Comparison of ENCODE assay signal across 14 cellular contexts in the genomic region with DNA sequence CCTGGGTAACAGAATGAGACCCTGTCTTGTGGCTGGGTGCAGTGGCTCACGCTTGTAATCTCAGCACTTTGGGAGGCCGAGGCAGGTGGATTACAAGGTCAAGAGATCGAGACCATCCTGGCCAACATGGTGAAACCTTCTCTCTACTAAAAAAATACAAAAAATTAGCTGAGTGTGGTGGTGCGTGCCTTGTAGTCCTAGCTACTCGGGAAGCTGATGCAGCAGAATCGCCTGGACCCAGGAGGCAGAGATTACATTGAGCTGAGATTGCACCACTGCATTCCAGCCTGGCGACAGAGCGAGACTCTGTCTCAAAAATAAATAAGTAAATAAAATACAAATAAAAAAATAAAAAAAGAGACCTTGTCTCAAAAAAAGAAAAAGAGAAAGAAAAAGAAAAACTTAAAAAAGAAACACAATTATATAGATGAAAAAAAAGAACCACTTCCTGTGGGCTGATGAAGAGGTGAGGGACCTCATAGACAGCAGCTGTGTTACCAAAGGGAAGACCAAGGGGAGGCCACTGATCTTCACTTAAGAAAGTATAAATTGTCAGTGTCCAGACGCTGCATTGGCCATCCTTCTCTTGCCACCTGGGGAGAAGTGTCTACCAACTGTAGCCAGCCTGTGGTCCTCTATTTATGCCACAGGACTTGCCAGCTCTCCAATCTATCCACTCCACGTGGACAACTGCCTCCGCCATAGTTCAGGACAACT. TPM values are rescaled to one million over a fixed set of nuclear protein-coding genes. Genes with fewer than 3 reads are reported as not detected.
A peak's percentile ranks its signal among the peaks of the same experiment; 100 is the strongest.
DNase-seq lines count a peak whose midpoint lies in the region; ATAC-seq lines count a peak whose summit lies in the region.
"Had no signal": no experiment of that assay in that cellular context is flagged by ENCODE, and none has a peak within 500 bp of the region (broad histone marks: within the 10 kb centered on the region; RNA-seq: fewer than 3 reads in every experiment).

No MANE protein-coding gene starts in this region.

- no peak overlapping the region for H2BK15ac ChIP-seq in mesenchymal stem cell (ENCODE audit: low read depth, poor library complexity, severe bottlenecking)

- H3K9ac ChIP-seq in mesenchymal stem cell (ENCODE audit: low read length): no peak overlapping the region

- H2BK5ac ChIP-seq in mesenchymal stem cell (ENCODE audit: low read depth, low read length, poor library complexity, severe bottlenecking): no peak overlapping the region

- no peaks in the 10 kb centered on the region for H3K4me1 ChIP-seq in mesenchymal stem cell (ENCODE audit: control insufficient read depth, insufficient read depth, low read depth, low read length)
- H3K4me1 ChIP-seq: Caco-2 had no signal

- no peaks in the 10 kb centered on the region for H3K36me3 Mint-ChIP-seq in activated CD4-positive, alpha-beta T cell treated with anti-CD3 and anti-CD28 coated beads, Interleukin-2, amount 10 ng/mL, durations not matched to agents 24 days and 14 days (ENCODE audit: low read depth)
- H3K36me3 Mint-ChIP-seq in activated naive CD4-positive, alpha-beta T cell treated with anti-CD3 and anti-CD28 coated beads, Interleukin-2, amount 50 U/mL, for 24 hours: peaks cover 2% of the 10 kb centered on the region
- H3K36me3 Mint-ChIP-seq in activated naive CD4-positive, alpha-beta T cell treated with anti-CD3 and anti-CD28 coated beads, Interleukin-2, amount 50 U/mL, for 72 hours: no peaks in the 10 kb centered on the region
- H3K36me3 Mint-ChIP-seq: CD14-positive monocyte; CD8-positive, alpha-beta memory T cell had no signal

- DNase-seq in activated CD4-positive, alpha-beta T cell treated with anti-CD3 and anti-CD28 coated beads, Interleukin-2, amount 10 ng/mL, durations not matched to agents 24 days and 14 days: peak; percentile 63
- no peak for DNase-seq in activated CD4-positive, alpha-beta T cell treated with anti-CD3 and anti-CD28 coated beads, Interleukin-2, amount 50 U/mL, for 4 hours
- DNase-seq in activated naive CD4-positive, alpha-beta T cell treated with anti-CD3 and anti-CD28 coated beads, Interleukin-2, amount 50 U/mL, for 72 hours (ENCODE audit: low spot score in 2 of 2): no peak
- DNase-seq in amniotic epithelial cell (ENCODE audit: low read depth) (peak; percentile 8), mesenchymal stem cell (no peak), iPS-NIHi7 (ENCODE audit: extremely low spot score) (no peak)
- DNase-seq: Caco-2; CD8-positive, alpha-beta memory T cell; GF-D8 had no signal

- no peak overlapping the region for H3K27ac ChIP-seq in mesenchymal stem cell (ENCODE audit: low read length, poor library complexity, severe bottlenecking)
- H3K27ac ChIP-seq: 22Rv1 had no signal

- H3K14ac ChIP-seq in mesenchymal stem cell (ENCODE audit: low read length in 2 of 2): no peak overlapping the region

- no peak overlapping the region for H3K4ac ChIP-seq in mesenchymal stem cell (ENCODE audit: low read depth in 1 of 2, low read length in 2 of 2)

- H4K91ac ChIP-seq in mesenchymal stem cell (ENCODE audit: low read length): no peak overlapping the region

- no peak overlapping the region for H2BK120ac ChIP-seq in mesenchymal stem cell (ENCODE audit: low read depth, low read length)

- no peak overlapping the region for H3K4me2 ChIP-seq in mesenchymal stem cell (ENCODE audit: low read length, poor library complexity, severe bottlenecking)

- peak overlapping the region; percentile 1 for H2AFZ ChIP-seq in mesenchymal stem cell (ENCODE audit: low read depth, low read length)

- intact Hi-C loops in activated CD4-positive, alpha-beta T cell treated with anti-CD3 and anti-CD28 coated beads, Interleukin-2, amount 10 ng/mL, durations not matched to agents 24 days and 14 days (cut with micrococcal nuclease): no loop called here

- H4K8ac ChIP-seq in mesenchymal stem cell (ENCODE audit: low read length): no peak overlapping the region

- 82% methylated on average over 7 of the region's 11 CpGs for WGBS in mesenchymal stem cell

- H2BK12ac ChIP-seq in mesenchymal stem cell (ENCODE audit: low read length in 2 of 2): no peak overlapping the region

- no peak overlapping the region for H3K4me3 ChIP-seq in mesenchymal stem cell (ENCODE audit: insufficient read depth in 1 of 2, low read depth in 1 of 2, low read length in 2 of 2)
- H3K4me3 ChIP-seq: HAP-1 had no signal

- no peaks in the 10 kb centered on the region for H3K79me1 ChIP-seq in mesenchymal stem cell (replicated peaks; ENCODE audit: low read length, poor library complexity, severe bottlenecking)

- no peaks in the 10 kb centered on the region for H3K9me3 ChIP-seq in mesenchymal stem cell (ENCODE audit: control insufficient read depth, low read length)
- H3K9me3 ChIP-seq: Caco-2, HAP-1 had no signal

- no peak for ATAC-seq in activated naive CD4-positive, alpha-beta T cell treated with anti-CD3 and anti-CD28 coated beads, Interleukin-2, amount 50 U/mL, for 72 hours
- ATAC-seq in GM19395 (IDR thresholded peaks at IDR 0.05; ENCODE audit: unreplicated experiment): no peak

- H3K27ac Mint-ChIP-seq in activated CD4-positive, alpha-beta T cell treated with anti-CD3 and anti-CD28 coated beads, Interleukin-2, amount 10 ng/mL, durations not matched to agents 24 days and 14 days: no peak overlapping the region
- peak overlapping the region; percentile 30 for H3K27ac Mint-ChIP-seq in activated naive CD4-positive, alpha-beta T cell treated with anti-CD3 and anti-CD28 coated beads, Interleukin-2, amount 50 U/mL, for 24 hours
- no peak overlapping the region for H3K27ac Mint-ChIP-seq in activated naive CD4-positive, alpha-beta T cell treated with anti-CD3 and anti-CD28 coated beads, Interleukin-2, amount 50 U/mL, for 72 hours
- H3K27ac Mint-ChIP-seq: CD14-positive monocyte had no signal

- no peak overlapping the region for H3K23ac ChIP-seq in mesenchymal stem cell (ENCODE audit: low read length in 2 of 2)

- H3K4me1 Mint-ChIP-seq in activated CD4-positive, alpha-beta T cell treated with anti-CD3 and anti-CD28 coated beads, Interleukin-2, amount 10 ng/mL, durations not matched to agents 24 days and 14 days: peaks cover 24% of the 10 kb centered on the region
- peaks cover 13% of the 10 kb centered on the region for H3K4me1 Mint-ChIP-seq in activated naive CD4-positive, alpha-beta T cell treated with anti-CD3 and anti-CD28 coated beads, Interleukin-2, amount 50 U/mL, for 24 hours

- H3K27me3 ChIP-seq in mesenchymal stem cell (ENCODE audit: control insufficient read depth in 1 of 2, insufficient read depth in 1 of 2, low read length in 2 of 2): peaks cover 0 to 5% of the 10 kb centered on the region in 2 experiments

- H3K9me3 Mint-ChIP-seq in activated CD4-positive, alpha-beta T cell treated with anti-CD3 and anti-CD28 coated beads, Interleukin-2, amount 10 ng/mL, durations not matched to agents 24 days and 14 days: no peaks in the 10 kb centered on the region
- no peaks in the 10 kb centered on the region for H3K9me3 Mint-ChIP-seq in activated naive CD4-positive, alpha-beta T cell treated with anti-CD3 and anti-CD28 coated beads, Interleukin-2, amount 50 U/mL, for 24 hours
- H3K9me3 Mint-ChIP-seq in activated naive CD4-positive, alpha-beta T cell treated with anti-CD3 and anti-CD28 coated beads, Interleukin-2, amount 50 U/mL, for 72 hours: no peaks in the 10 kb centered on the region
- H3K9me3 Mint-ChIP-seq: CD14-positive monocyte; CD8-positive, alpha-beta memory T cell had no signal

- H3K36me3 ChIP-seq in mesenchymal stem cell (ENCODE audit: control insufficient read depth in 1 of 2, insufficient read depth in 2 of 2, low read depth in 1 of 2, low read length in 2 of 2): no peaks in the 10 kb centered on the region
- H3K36me3 ChIP-seq: HAP-1 had no signal

- H2AK5ac ChIP-seq in mesenchymal stem cell (ENCODE audit: low read length, severe bottlenecking): no peak overlapping the region

- peaks cover 3% of the 10 kb centered on the region for H3K27me3 Mint-ChIP-seq in activated CD4-positive, alpha-beta T cell treated with anti-CD3 and anti-CD28 coated beads, Interleukin-2, amount 10 ng/mL, durations not matched to agents 24 days and 14 days
- no peaks in the 10 kb centered on the region for H3K27me3 Mint-ChIP-seq in activated naive CD4-positive, alpha-beta T cell treated with anti-CD3 and anti-CD28 coated beads, Interleukin-2, amount 50 U/mL, for 24 hours

- H3K18ac ChIP-seq in mesenchymal stem cell (ENCODE audit: low read depth in 1 of 2, low read length in 2 of 2): no peak overlapping the region

- H3K4me3 Mint-ChIP-seq in activated CD4-positive, alpha-beta T cell treated with anti-CD3 and anti-CD28 coated beads, Interleukin-2, amount 10 ng/mL, durations not matched to agents 24 days and 14 days: no peak overlapping the region
- H3K4me3 Mint-ChIP-seq in activated naive CD4-positive, alpha-beta T cell treated with anti-CD3 and anti-CD28 coated beads, Interleukin-2, amount 50 U/mL, for 24 hours: no peak overlapping the region
- H3K4me3 Mint-ChIP-seq: CD14-positive monocyte; CD8-positive, alpha-beta memory T cell had no signal

RNA-seq across cellular contexts. Expression of a gene that starts 24.4 kb away (rescaled TPM):
- 146 and 148 TPM in 2 replicates for total RNA-seq in activated CD4-positive, alpha-beta T cell treated with anti-CD3 and anti-CD28 coated beads, Interleukin-2, amount 10 ng/mL, durations not matched to agents 24 days and 14 days
- total RNA-seq in activated naive CD4-positive, alpha-beta T cell treated with anti-CD3 and anti-CD28 coated beads, Interleukin-2, amount 50 U/mL, for 72 hours: 100 to 1,000 TPM; 181 to 216 TPM
- polyA plus RNA-seq in mesenchymal stem cell (2013, experiment 1 of 2): 9.0 TPM
- 8.4 TPM for polyA plus RNA-seq in mesenchymal stem cell (2013, experiment 2 of 2)

RNA-seq across cellular contexts. Expression of a gene that starts 33.1 kb away (rescaled TPM):
- not detected in 2 replicates for total RNA-seq in activated CD4-positive, alpha-beta T cell treated with anti-CD3 and anti-CD28 coated beads, Interleukin-2, amount 10 ng/mL, durations not matched to agents 24 days and 14 days
- not detected for total RNA-seq in activated naive CD4-positive, alpha-beta T cell treated with anti-CD3 and anti-CD28 coated beads, Interleukin-2, amount 50 U/mL, for 72 hours
- 1.5 TPM for polyA plus RNA-seq in mesenchymal stem cell (2013, experiment 1 of 2)
- polyA plus RNA-seq in mesenchymal stem cell (2013, experiment 2 of 2): 1.3 TPM
- total RNA-seq: CD8-positive, alpha-beta memory T cell had no signal
- polyA plus RNA-seq: CD14-positive monocyte; CD8-positive, alpha-beta memory T cell had no signal

Comparison
In these comparisons a context has a peak if more than half of its experiments do, and no peak if none do; other contexts are left out.
1. DNase-seq: peak in activated CD4-positive, alpha-beta T cell treated with anti-CD3 and anti-CD28 coated beads, Interleukin-2, amount 10 ng/mL, durations not matched to agents 24 days and 14 days (single experiment) and amniotic epithelial cell (single experiment); none in activated CD4-positive, alpha-beta T cell treated with anti-CD3 and anti-CD28 coated beads, Interleukin-2, amount 50 U/mL, for 4 hours (0 of 2), activated naive CD4-positive, alpha-beta T cell treated with anti-CD3 and anti-CD28 coated beads, Interleukin-2, amount 50 U/mL, for 72 hours (0 of 2), mesenchymal stem cell (single experiment) and iPS-NIHi7 (single experiment).